1 cellular context compared by ENCODE assay signal in genomic region chr12:104734541-104735075, GRCh38.
TF ChIP-seq lines count a peak whose summit lies in the region.

No MANE protein-coding gene starts in this region.

TF ChIP-seq in SK-N-SH, 30 proteins besides CTCF, POLR2A, EP300 and RAD21 (continued from another document):
- TF ChIP-seq, protein P1, sequence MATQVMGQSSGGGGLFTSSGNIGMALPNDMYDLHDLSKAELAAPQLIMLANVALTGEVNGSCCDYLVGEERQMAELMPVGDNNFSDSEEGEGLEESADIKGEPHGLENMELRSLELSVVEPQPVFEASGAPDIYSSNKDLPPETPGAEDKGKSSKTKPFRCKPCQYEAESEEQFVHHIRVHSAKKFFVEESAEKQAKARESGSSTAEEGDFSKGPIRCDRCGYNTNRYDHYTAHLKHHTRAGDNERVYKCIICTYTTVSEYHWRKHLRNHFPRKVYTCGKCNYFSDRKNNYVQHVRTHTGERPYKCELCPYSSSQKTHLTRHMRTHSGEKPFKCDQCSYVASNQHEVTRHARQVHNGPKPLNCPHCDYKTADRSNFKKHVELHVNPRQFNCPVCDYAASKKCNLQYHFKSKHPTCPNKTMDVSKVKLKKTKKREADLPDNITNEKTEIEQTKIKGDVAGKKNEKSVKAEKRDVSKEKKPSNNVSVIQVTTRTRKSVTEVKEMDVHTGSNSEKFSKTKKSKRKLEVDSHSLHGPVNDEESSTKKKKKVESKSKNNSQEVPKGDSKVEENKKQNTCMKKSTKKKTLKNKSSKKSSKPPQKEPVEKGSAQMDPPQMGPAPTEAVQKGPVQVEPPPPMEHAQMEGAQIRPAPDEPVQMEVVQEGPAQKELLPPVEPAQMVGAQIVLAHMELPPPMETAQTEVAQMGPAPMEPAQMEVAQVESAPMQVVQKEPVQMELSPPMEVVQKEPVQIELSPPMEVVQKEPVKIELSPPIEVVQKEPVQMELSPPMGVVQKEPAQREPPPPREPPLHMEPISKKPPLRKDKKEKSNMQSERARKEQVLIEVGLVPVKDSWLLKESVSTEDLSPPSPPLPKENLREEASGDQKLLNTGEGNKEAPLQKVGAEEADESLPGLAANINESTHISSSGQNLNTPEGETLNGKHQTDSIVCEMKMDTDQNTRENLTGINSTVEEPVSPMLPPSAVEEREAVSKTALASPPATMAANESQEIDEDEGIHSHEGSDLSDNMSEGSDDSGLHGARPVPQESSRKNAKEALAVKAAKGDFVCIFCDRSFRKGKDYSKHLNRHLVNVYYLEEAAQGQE (IDR thresholded peaks at IDR 0.05; ENCODE audit: low read depth, low read length): no peak
- TF ChIP-seq GATA2 (CRISPR knock-in tag; IDR thresholded peaks at IDR 0.05) (peak; percentile 36; the same call in 1 of the 2 replicates), JUND (IDR thresholded peaks at IDR 0.05) (no peak), YY1 (IDR thresholded peaks at IDR 0.05; ENCODE audit: low read depth) (no peak)
- TF ChIP-seq, protein P2, sequence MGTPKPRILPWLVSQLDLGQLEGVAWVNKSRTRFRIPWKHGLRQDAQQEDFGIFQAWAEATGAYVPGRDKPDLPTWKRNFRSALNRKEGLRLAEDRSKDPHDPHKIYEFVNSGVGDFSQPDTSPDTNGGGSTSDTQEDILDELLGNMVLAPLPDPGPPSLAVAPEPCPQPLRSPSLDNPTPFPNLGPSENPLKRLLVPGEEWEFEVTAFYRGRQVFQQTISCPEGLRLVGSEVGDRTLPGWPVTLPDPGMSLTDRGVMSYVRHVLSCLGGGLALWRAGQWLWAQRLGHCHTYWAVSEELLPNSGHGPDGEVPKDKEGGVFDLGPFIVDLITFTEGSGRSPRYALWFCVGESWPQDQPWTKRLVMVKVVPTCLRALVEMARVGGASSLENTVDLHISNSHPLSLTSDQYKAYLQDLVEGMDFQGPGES (IDR thresholded peaks at IDR 0.05; ENCODE audit: low read depth, low read length): no peak
